Comparison of ENCODE assay signal across 1 cellular context in the genomic region with DNA sequence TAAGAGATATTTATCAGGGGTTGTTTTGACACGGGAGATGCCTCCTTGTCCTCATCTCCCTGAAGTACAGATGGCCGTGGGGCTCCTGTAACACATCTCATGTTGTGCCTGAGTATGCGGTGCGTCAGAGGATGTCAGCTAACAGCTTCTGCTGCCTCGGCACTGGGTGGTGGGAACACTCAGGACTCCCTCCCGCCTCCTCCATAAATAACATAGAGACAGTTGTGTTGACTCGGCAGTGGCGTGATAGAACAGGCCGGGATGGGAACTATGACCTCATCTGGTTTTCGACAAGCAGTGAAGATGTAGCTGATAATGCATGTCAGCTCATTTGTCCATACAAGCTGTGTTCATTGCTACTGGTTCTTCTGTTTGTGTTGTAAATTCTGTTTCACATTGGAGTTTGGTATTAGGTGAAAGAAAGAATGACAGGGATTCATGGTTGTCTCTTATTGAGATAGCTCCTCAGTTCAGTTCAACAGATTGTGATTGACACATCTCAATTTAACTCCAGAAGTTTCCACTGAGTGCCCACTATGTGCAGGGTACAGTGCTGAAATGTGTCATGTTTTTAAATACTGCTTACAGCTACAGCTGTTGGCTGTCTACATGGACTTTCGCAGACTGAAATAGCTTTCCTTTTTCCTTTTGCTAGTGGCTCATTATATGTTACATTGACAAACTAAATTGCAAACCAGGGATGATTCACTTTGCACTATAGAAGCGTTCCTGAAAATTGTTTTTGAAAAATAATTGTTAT.
TF ChIP-seq lines count a peak whose summit lies in the region.

No MANE protein-coding gene starts in this region.

TF ChIP-seq in liver, 16 proteins besides CTCF, POLR2A, EP300 and RAD21 (continued from another document):
- TF ChIP-seq, protein P1, sequence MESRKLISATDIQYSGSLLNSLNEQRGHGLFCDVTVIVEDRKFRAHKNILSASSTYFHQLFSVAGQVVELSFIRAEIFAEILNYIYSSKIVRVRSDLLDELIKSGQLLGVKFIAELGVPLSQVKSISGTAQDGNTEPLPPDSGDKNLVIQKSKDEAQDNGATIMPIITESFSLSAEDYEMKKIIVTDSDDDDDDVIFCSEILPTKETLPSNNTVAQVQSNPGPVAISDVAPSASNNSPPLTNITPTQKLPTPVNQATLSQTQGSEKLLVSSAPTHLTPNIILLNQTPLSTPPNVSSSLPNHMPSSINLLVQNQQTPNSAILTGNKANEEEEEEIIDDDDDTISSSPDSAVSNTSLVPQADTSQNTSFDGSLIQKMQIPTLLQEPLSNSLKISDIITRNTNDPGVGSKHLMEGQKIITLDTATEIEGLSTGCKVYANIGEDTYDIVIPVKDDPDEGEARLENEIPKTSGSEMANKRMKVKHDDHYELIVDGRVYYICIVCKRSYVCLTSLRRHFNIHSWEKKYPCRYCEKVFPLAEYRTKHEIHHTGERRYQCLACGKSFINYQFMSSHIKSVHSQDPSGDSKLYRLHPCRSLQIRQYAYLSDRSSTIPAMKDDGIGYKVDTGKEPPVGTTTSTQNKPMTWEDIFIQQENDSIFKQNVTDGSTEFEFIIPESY (IDR thresholded peaks at IDR 0.05) = no peak
